ENCODE assay signal across 1 cellular context in the genomic region with DNA sequence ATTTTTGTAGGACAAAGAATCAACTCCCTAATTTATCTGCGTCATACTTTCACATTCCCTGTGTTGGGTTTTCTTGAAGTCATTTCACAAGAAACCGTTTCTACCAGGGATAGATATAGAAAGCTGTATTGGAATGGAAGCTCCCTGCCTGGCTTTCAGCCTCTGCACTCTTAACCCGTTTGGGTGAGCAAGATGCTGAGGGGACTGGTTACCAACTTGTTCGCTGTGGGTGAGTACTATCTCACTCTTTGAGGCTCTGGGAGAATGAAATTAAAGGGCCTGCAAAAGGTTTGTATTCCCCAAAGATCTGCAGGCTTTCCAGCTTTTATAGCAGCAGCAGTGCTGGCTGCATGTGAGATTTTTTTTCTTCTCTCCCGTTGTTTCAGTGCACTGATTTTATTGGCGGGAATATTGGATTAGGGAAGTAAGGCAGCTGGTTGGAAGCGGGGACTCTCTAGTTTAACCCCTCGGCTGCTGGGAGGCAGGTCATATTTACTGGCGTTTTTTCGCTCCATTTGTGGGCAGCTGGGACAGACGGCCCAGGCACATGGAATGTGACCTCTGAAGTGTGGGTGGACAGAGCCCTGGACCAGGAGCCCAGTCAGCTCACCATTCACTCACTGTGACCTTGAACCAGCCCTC.
TF ChIP-seq lines count a peak whose summit lies in the region.

No MANE protein-coding gene starts in this region.

TF ChIP-seq in GM12878, 131 proteins besides CTCF, POLR2A, EP300 and RAD21:
- TF ChIP-seq DPF2 (IDR thresholded peaks at IDR 0.05) (no peak), CREM (IDR thresholded peaks at IDR 0.05; ENCODE audit: low read depth) (no peak), IKZF1 (conservative IDR thresholded peaks at IDR 0.05) (no peak), KAT2A (conservative IDR thresholded peaks at IDR 0.05; ENCODE audit: control insufficient read depth, low read depth, low read length) (no peak), TCF3 (IDR thresholded peaks at IDR 0.05; ENCODE audit: borderline replicate concordance, insufficient read depth, low read depth, low read length) (no peak), LARP7 (IDR thresholded peaks at IDR 0.05) (no peak), MYC (IDR thresholded peaks at IDR 0.05; ENCODE audit: insufficient read depth, insufficient read length, insufficient replicate concordance, low read length, severe bottlenecking) (no peak), HDAC6 (IDR thresholded peaks at IDR 0.05; ENCODE audit: unreplicated experiment) (no peak), TAF1 (IDR thresholded peaks at IDR 0.05; ENCODE audit: borderline replicate concordance, low read depth, low read length) (no peak), HCFC1 (IDR thresholded peaks at IDR 0.05; ENCODE audit: low read length) (no peak), FOXK2 (IDR thresholded peaks at IDR 0.05) (no peak), WRNIP1 (IDR thresholded peaks at IDR 0.05; ENCODE audit: borderline replicate concordance, low read depth, low read length) (no peak), SIX5 (IDR thresholded peaks at IDR 0.05; ENCODE audit: low read depth, low read length, severe bottlenecking) (no peak), KLF5 (IDR thresholded peaks at IDR 0.05; ENCODE audit: partially characterized antibody) (no peak), HDGF (IDR thresholded peaks at IDR 0.05) (no peak)
- TF ChIP-seq, protein P1, sequence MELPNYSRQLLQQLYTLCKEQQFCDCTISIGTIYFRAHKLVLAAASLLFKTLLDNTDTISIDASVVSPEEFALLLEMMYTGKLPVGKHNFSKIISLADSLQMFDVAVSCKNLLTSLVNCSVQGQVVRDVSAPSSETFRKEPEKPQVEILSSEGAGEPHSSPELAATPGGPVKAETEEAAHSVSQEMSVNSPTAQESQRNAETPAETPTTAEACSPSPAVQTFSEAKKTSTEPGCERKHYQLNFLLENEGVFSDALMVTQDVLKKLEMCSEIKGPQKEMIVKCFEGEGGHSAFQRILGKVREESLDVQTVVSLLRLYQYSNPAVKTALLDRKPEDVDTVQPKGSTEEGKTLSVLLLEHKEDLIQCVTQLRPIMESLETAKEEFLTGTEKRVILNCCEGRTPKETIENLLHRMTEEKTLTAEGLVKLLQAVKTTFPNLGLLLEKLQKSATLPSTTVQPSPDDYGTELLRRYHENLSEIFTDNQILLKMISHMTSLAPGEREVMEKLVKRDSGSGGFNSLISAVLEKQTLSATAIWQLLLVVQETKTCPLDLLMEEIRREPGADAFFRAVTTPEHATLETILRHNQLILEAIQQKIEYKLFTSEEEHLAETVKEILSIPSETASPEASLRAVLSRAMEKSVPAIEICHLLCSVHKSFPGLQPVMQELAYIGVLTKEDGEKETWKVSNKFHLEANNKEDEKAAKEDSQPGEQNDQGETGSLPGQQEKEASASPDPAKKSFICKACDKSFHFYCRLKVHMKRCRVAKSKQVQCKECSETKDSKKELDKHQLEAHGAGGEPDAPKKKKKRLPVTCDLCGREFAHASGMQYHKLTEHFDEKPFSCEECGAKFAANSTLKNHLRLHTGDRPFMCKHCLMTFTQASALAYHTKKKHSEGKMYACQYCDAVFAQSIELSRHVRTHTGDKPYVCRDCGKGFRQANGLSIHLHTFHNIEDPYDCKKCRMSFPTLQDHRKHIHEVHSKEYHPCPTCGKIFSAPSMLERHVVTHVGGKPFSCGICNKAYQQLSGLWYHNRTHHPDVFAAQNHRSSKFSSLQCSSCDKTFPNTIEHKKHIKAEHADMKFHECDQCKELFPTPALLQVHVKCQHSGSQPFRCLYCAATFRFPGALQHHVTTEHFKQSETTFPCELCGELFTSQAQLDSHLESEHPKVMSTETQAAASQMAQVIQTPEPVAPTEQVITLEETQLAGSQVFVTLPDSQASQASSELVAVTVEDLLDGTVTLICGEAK (IDR thresholded peaks at IDR 0.05; ENCODE audit: borderline replicate concordance): no peak
- TF ChIP-seq, protein P2, sequence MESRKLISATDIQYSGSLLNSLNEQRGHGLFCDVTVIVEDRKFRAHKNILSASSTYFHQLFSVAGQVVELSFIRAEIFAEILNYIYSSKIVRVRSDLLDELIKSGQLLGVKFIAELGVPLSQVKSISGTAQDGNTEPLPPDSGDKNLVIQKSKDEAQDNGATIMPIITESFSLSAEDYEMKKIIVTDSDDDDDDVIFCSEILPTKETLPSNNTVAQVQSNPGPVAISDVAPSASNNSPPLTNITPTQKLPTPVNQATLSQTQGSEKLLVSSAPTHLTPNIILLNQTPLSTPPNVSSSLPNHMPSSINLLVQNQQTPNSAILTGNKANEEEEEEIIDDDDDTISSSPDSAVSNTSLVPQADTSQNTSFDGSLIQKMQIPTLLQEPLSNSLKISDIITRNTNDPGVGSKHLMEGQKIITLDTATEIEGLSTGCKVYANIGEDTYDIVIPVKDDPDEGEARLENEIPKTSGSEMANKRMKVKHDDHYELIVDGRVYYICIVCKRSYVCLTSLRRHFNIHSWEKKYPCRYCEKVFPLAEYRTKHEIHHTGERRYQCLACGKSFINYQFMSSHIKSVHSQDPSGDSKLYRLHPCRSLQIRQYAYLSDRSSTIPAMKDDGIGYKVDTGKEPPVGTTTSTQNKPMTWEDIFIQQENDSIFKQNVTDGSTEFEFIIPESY (IDR thresholded peaks at IDR 0.05): no peak
- TF ChIP-seq, protein P3, sequence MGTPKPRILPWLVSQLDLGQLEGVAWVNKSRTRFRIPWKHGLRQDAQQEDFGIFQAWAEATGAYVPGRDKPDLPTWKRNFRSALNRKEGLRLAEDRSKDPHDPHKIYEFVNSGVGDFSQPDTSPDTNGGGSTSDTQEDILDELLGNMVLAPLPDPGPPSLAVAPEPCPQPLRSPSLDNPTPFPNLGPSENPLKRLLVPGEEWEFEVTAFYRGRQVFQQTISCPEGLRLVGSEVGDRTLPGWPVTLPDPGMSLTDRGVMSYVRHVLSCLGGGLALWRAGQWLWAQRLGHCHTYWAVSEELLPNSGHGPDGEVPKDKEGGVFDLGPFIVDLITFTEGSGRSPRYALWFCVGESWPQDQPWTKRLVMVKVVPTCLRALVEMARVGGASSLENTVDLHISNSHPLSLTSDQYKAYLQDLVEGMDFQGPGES (IDR thresholded peaks at IDR 0.05): no peak
- TF ChIP-seq, protein P4, sequence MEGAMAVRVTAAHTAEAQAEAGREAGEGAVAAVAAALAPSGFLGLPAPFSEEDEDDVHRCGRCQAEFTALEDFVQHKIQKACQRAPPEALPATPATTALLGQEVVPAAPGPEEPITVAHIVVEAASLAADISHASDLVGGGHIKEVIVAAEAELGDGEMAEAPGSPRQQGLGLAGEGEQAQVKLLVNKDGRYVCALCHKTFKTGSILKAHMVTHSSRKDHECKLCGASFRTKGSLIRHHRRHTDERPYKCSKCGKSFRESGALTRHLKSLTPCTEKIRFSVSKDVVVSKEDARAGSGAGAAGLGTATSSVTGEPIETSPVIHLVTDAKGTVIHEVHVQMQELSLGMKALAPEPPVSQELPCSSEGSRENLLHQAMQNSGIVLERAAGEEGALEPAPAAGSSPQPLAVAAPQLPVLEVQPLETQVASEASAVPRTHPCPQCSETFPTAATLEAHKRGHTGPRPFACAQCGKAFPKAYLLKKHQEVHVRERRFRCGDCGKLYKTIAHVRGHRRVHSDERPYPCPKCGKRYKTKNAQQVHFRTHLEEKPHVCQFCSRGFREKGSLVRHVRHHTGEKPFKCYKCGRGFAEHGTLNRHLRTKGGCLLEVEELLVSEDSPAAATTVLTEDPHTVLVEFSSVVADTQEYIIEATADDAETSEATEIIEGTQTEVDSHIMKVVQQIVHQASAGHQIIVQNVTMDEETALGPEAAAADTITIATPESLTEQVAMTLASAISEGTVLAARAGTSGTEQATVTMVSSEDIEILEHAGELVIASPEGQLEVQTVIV (IDR thresholded peaks at IDR 0.05; ENCODE audit: borderline replicate concordance, partially characterized antibody): no peak
